Comparison of ENCODE assay signal across 31 cellular contexts in the genomic region with DNA sequence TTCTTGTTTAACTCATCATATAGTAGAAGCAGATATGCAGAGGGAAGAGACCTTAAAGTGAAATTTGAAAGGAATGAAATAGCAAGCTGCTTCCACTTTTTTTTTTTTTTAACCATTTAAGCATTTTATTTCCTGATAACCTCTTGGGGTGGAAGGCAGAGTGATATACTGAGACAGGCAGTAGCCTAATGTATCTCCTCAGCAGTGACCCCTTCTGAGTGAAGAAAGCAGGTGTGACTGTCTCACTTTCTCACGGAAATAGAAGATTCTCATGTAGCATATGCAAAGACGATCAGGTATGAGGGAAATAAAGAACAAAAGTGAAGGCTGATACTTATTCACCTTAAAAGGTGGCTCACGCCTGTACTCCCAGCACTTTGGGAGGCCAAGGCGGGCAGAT.
"Had no signal": no experiment of that assay in that cellular context is flagged by ENCODE, and none has a peak within 500 bp of the region (broad histone marks: within the 10 kb centered on the region; RNA-seq: fewer than 3 reads in every experiment).

No MANE protein-coding gene starts in this region.

- H3K4me1 ChIP-seq: adrenal gland, body of pancreas, colonic mucosa had no signal

- DNase-seq: activated CD4-positive, alpha-beta memory T cell treated with anti-CD3 and anti-CD28 coated beads for 36 hours; activated CD4-positive, alpha-beta T cell treated with anti-CD3 and anti-CD28 coated beads, Interleukin-2, amount 10 ng/mL, durations not matched to agents 24 days and 14 days; activated CD4-positive, CD25-positive, alpha-beta regulatory T cell; activated CD4-positive, CD25-positive, alpha-beta regulatory T cell treated with anti-CD3 and anti-CD28 coated beads, Interleukin-2, amount 50 U/mL, for 72 hours; activated CD8-positive, alpha-beta memory T cell treated with anti-CD3 and anti-CD28 coated beads, Interleukin-2, amount 10 ng/mL, durations not matched to agents 7 days and 5 days; activated CD8-positive, alpha-beta memory T cell treated with anti-CD3 and anti-CD28 coated beads, Interleukin-2, amount 50 U/mL, for 4 hours; activated CD8-positive, alpha-beta T cell treated with anti-CD3 and anti-CD28 coated beads, Interleukin-2, amount 10 ng/mL, durations not matched to agents 7 days and 5 days; activated effector memory CD4-positive, alpha-beta T cell treated with anti-CD3 and anti-CD28 coated beads, Interleukin-2, amount 50 U/mL, for 16 hours; activated naive CD8-positive, alpha-beta T cell treated with anti-CD3 and anti-CD28 coated beads for 36 hours; activated naive CD8-positive, alpha-beta T cell treated with anti-CD3 and anti-CD28 coated beads, Interleukin-2, amount 50 U/mL, for 24 hours; activated T-cell treated with anti-CD3 and anti-CD28 coated beads, Interleukin-2, amount 50 U/mL, for 1 hour; activated T-cell treated with anti-CD3 and anti-CD28 coated beads, Interleukin-2, amount 50 U/mL, for 48 hours; adrenal gland; amygdala; aorta; body of pancreas; caudate nucleus; colonic mucosa; effector CD8-positive, alpha-beta T cell; foreskin fibroblast; head of caudate nucleus; T-helper 17 cell; T1000; WERI-Rb-1 had no signal

- H3K4me3 Mint-ChIP-seq: activated CD4-positive, alpha-beta memory T cell treated with anti-CD3 and anti-CD28 coated beads for 36 hours; activated CD4-positive, alpha-beta T cell treated with anti-CD3 and anti-CD28 coated beads for 36 hours; activated CD4-positive, alpha-beta T cell treated with anti-CD3 and anti-CD28 coated beads, Interleukin-2, amount 10 ng/mL, durations not matched to agents 24 days and 14 days; activated CD8-positive, alpha-beta memory T cell treated with anti-CD3 and anti-CD28 coated beads, Interleukin-2, amount 10 ng/mL, durations not matched to agents 7 days and 5 days; activated CD8-positive, alpha-beta T cell treated with anti-CD3 and anti-CD28 coated beads, Interleukin-2, amount 10 ng/mL, durations not matched to agents 7 days and 5 days; activated naive CD4-positive, alpha-beta T cell treated with anti-CD3 and anti-CD28 coated beads for 36 hours; activated naive CD4-positive, alpha-beta T cell treated with anti-CD3 and anti-CD28 coated beads, Interleukin-2, amount 50 U/mL, for 24 hours; activated naive CD8-positive, alpha-beta T cell treated with anti-CD3 and anti-CD28 coated beads for 36 hours; activated naive CD8-positive, alpha-beta T cell treated with anti-CD3 and anti-CD28 coated beads, Interleukin-2, amount 50 U/mL, for 24 hours; activated T-helper 1 cell treated with anti-CD3 and anti-CD28 coated beads, Interleukin-12 subunit alpha, Interleukin-12 subunit beta, Interleukin-2, Interleukin-4 antibody, amounts not matched to agents 30 ng/mL and 10 ng/mL and 1 ng/mL, durations not matched to agents 14 hours and 24 hours and 36 hours; T-helper 17 cell; T-helper 2 cell treated with Interferon-gamma antibody and Interleukin-4, amounts not matched to agents 5 μg/mL and 100 μg/mL, for 36 hours had no signal

- H3K27me3 Mint-ChIP-seq: activated CD4-positive, alpha-beta memory T cell treated with anti-CD3 and anti-CD28 coated beads for 36 hours; activated CD4-positive, alpha-beta T cell treated with anti-CD3 and anti-CD28 coated beads for 36 hours; activated CD4-positive, alpha-beta T cell treated with anti-CD3 and anti-CD28 coated beads, Interleukin-2, amount 10 ng/mL, durations not matched to agents 24 days and 14 days; activated CD8-positive, alpha-beta memory T cell treated with anti-CD3 and anti-CD28 coated beads, Interleukin-2, amount 10 ng/mL, durations not matched to agents 7 days and 5 days; activated naive CD4-positive, alpha-beta T cell treated with anti-CD3 and anti-CD28 coated beads, Interleukin-2, amount 50 U/mL, for 24 hours; activated naive CD8-positive, alpha-beta T cell treated with anti-CD3 and anti-CD28 coated beads for 36 hours; activated naive CD8-positive, alpha-beta T cell treated with anti-CD3 and anti-CD28 coated beads, Interleukin-2, amount 50 U/mL, for 24 hours had no signal

- H3K9me3 Mint-ChIP-seq: activated CD4-positive, alpha-beta memory T cell treated with anti-CD3 and anti-CD28 coated beads for 36 hours; activated naive CD4-positive, alpha-beta T cell treated with anti-CD3 and anti-CD28 coated beads for 36 hours; activated naive CD4-positive, alpha-beta T cell treated with anti-CD3 and anti-CD28 coated beads, Interleukin-2, amount 50 U/mL, for 24 hours; activated naive CD8-positive, alpha-beta T cell treated with anti-CD3 and anti-CD28 coated beads for 36 hours; activated naive CD8-positive, alpha-beta T cell treated with anti-CD3 and anti-CD28 coated beads, Interleukin-2, amount 50 U/mL, for 24 hours; activated T-helper 1 cell treated with anti-CD3 and anti-CD28 coated beads, Interleukin-12 subunit alpha, Interleukin-12 subunit beta, Interleukin-2, Interleukin-4 antibody, amounts not matched to agents 30 ng/mL and 10 ng/mL and 1 ng/mL, durations not matched to agents 14 hours and 24 hours and 36 hours; activated T-helper 2 cell treated with anti-CD3 and anti-CD28 coated beads, Interferon-gamma antibody, Interleukin-2, Interleukin-4, amounts not matched to agents 10 μg/mL and 5 μg/mL and 100 μg/mL, durations not matched to agents 14 hours and 24 hours and 36 hours; T-helper 2 cell treated with Interferon-gamma antibody and Interleukin-4, amounts not matched to agents 5 μg/mL and 100 μg/mL, for 36 hours had no signal

- H3K36me3 Mint-ChIP-seq: activated CD4-positive, alpha-beta memory T cell treated with anti-CD3 and anti-CD28 coated beads for 36 hours; activated CD8-positive, alpha-beta memory T cell treated with anti-CD3 and anti-CD28 coated beads, Interleukin-2, amount 10 ng/mL, durations not matched to agents 7 days and 5 days; activated naive CD4-positive, alpha-beta T cell treated with anti-CD3 and anti-CD28 coated beads, Interleukin-2, amount 50 U/mL, for 24 hours; activated naive CD8-positive, alpha-beta T cell treated with anti-CD3 and anti-CD28 coated beads for 36 hours had no signal

- H3K27ac Mint-ChIP-seq: activated CD4-positive, alpha-beta memory T cell treated with anti-CD3 and anti-CD28 coated beads for 36 hours; activated CD4-positive, alpha-beta T cell treated with anti-CD3 and anti-CD28 coated beads for 36 hours; activated CD4-positive, alpha-beta T cell treated with anti-CD3 and anti-CD28 coated beads, Interleukin-2, amount 10 ng/mL, durations not matched to agents 24 days and 14 days; activated CD8-positive, alpha-beta memory T cell treated with anti-CD3 and anti-CD28 coated beads, Interleukin-2, amount 10 ng/mL, durations not matched to agents 7 days and 5 days; activated CD8-positive, alpha-beta T cell treated with anti-CD3 and anti-CD28 coated beads, Interleukin-2, amount 10 ng/mL, durations not matched to agents 7 days and 5 days; activated naive CD4-positive, alpha-beta T cell treated with anti-CD3 and anti-CD28 coated beads, Interleukin-2, amount 50 U/mL, for 24 hours; activated naive CD8-positive, alpha-beta T cell treated with anti-CD3 and anti-CD28 coated beads for 36 hours; activated naive CD8-positive, alpha-beta T cell treated with anti-CD3 and anti-CD28 coated beads, Interleukin-2, amount 50 U/mL, for 24 hours; activated T-helper 1 cell treated with anti-CD3 and anti-CD28 coated beads, Interleukin-12 subunit alpha, Interleukin-12 subunit beta, Interleukin-2, Interleukin-4 antibody, amounts not matched to agents 30 ng/mL and 10 ng/mL and 1 ng/mL, durations not matched to agents 14 hours and 24 hours and 36 hours; activated T-helper 2 cell treated with anti-CD3 and anti-CD28 coated beads, Interferon-gamma antibody, Interleukin-2, Interleukin-4, amounts not matched to agents 10 μg/mL and 5 μg/mL and 100 μg/mL, durations not matched to agents 14 hours and 24 hours and 36 hours; T-helper 17 cell; T-helper 2 cell treated with Interferon-gamma antibody and Interleukin-4, amounts not matched to agents 5 μg/mL and 100 μg/mL, for 36 hours had no signal

- H3K4me1 Mint-ChIP-seq: activated CD4-positive, alpha-beta T cell treated with anti-CD3 and anti-CD28 coated beads, Interleukin-2, amount 10 ng/mL, durations not matched to agents 24 days and 14 days; activated CD8-positive, alpha-beta memory T cell treated with anti-CD3 and anti-CD28 coated beads, Interleukin-2, amount 10 ng/mL, durations not matched to agents 7 days and 5 days had no signal

- H3K9me3 ChIP-seq: adrenal gland, body of pancreas, colonic mucosa had no signal

- H3K4me3 ChIP-seq: adrenal gland, body of pancreas, colonic mucosa had no signal

- H3K27me3 ChIP-seq: adrenal gland, body of pancreas, colonic mucosa had no signal

- H3K36me3 ChIP-seq: adrenal gland, colonic mucosa, WERI-Rb-1 had no signal

- H3K27ac ChIP-seq: adrenal gland, body of pancreas, colonic mucosa, WERI-Rb-1 had no signal

- ATAC-seq: activated CD8-positive, alpha-beta memory T cell treated with anti-CD3 and anti-CD28 coated beads, Interleukin-2, amount 10 ng/mL, durations not matched to agents 7 days and 5 days; activated CD8-positive, alpha-beta T cell treated with anti-CD3 and anti-CD28 coated beads, Interleukin-2, amount 10 ng/mL, durations not matched to agents 7 days and 5 days; body of pancreas; esophagus mucosa; T-helper 17 cell had no signal
